ENCODE assay signal across 17 cellular contexts in the genomic region with DNA sequence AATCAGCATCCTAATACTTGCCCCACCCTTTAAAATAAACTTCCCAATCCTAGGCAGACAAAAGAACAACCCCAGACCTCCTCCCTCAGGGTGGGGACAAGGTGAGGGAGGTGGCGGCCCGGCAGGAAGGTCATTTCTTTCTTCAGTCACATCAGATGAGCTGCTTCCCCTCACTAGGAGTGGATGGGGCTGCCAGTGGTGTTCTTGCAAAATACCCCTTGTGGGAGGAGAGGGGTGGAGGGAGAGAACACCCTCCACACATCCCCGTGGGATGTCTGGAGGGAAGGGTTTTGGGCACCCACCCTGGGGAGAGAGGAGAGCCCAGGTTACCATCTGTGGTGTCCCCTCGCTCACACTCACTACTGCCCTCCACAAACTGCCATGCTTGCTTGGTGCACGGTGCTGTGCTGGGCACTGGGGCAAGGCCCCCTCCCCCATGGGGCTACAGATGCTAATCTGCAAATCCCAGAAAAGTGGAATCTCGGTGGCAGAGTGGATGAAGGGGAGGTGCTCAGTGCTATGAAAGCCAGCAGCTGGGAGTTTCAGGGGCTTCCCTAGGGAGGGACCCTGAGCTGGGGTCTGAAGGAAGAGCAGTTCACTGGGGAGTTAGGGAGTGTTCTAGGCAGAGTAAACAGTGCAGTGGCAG.
DNase-seq lines count a peak whose midpoint lies in the region; ATAC-seq and TF ChIP-seq lines count a peak whose summit lies in the region.
"Had no signal": no experiment of that assay in that cellular context is flagged by ENCODE, and none has a peak within 500 bp of the region (broad histone marks: within the 10 kb centered on the region; RNA-seq: fewer than 3 reads in every experiment).

No MANE protein-coding gene starts in this region.

- no peaks in the 10 kb centered on the region for H3K9me3 ChIP-seq in upper lobe of left lung
- H3K9me3 ChIP-seq: pancreas, vagina had no signal

- no peaks in the 10 kb centered on the region for H3K27me3 Mint-ChIP-seq in activated naive CD4-positive, alpha-beta T cell treated with anti-CD3 and anti-CD28 coated beads, Interleukin-2, amount 50 U/mL, for 24 hours
- peaks cover 3% of the 10 kb centered on the region for H3K27me3 Mint-ChIP-seq in brain

- no peaks in the 10 kb centered on the region for H3K9me3 Mint-ChIP-seq in activated naive CD4-positive, alpha-beta T cell treated with anti-CD3 and anti-CD28 coated beads, Interleukin-2, amount 50 U/mL, for 24 hours
- no peaks in the 10 kb centered on the region for H3K9me3 Mint-ChIP-seq in brain
- H3K9me3 Mint-ChIP-seq: activated naive CD8-positive, alpha-beta T cell treated with anti-CD3 and anti-CD28 coated beads, Interleukin-2, amount 10 ng/mL, durations not matched to agents 7 days and 5 days; mesothelial cell of epicardium had no signal

- TF ChIP-seq POLR2A in upper lobe of left lung (IDR thresholded peaks at IDR 0.05): no peak

- H3K4me3 ChIP-seq in upper lobe of left lung: no peak overlapping the region
- H3K4me3 ChIP-seq: pancreas, smooth muscle cell, vagina had no signal

- H3K36me3 ChIP-seq in upper lobe of left lung: no peaks in the 10 kb centered on the region
- H3K36me3 ChIP-seq: pancreas, vagina had no signal

- no peak for TF ChIP-seq EP300 in upper lobe of left lung (IDR thresholded peaks at IDR 0.05)

- no peak overlapping the region for H3K4me3 Mint-ChIP-seq in activated naive CD4-positive, alpha-beta T cell treated with anti-CD3 and anti-CD28 coated beads, Interleukin-2, amount 50 U/mL, for 24 hours
- H3K4me3 Mint-ChIP-seq in brain: peak overlapping the region in 2 of 5 experiments; percentile 42 to 52
- H3K4me3 Mint-ChIP-seq: activated naive CD8-positive, alpha-beta T cell treated with anti-CD3 and anti-CD28 coated beads, Interleukin-2, amount 10 ng/mL, durations not matched to agents 7 days and 5 days; mesothelial cell of epicardium had no signal

- 38 to 40% methylated on average over 4 to 5 of the region's 6 CpGs for WGBS in upper lobe of left lung, 2 donors

- DNase-seq in activated naive CD4-positive, alpha-beta T cell treated with anti-CD3 and anti-CD28 coated beads, Interleukin-2, amount 50 U/mL, for 16 hours: no peak
- DNase-seq in MV-4-11 (lab: John Stamatoyannopoulos, UW) (peak; percentile 34), upper lobe of left lung (no peak), RPMI8226 (no peak), NCI-H1105 treated with DMSO at 0.1 percent for 48 hours (lab: John Stamatoyannopoulos, UW) (no peak)
- DNase-seq: activated naive CD8-positive, alpha-beta T cell treated with anti-CD3 and anti-CD28 coated beads, Interleukin-2, amount 10 ng/mL, durations not matched to agents 7 days and 5 days; cerebellar nuclear complex; NCI-H2081; stimulated activated naive CD8-positive, alpha-beta T cell treated with anti-CD3 and anti-CD28 coated beads, Interleukin-15, Interleukin-2, amounts not matched to agents 100 U/mL and 50 U/mL, for 24 hours had no signal

- H3K36me3 Mint-ChIP-seq in activated naive CD4-positive, alpha-beta T cell treated with anti-CD3 and anti-CD28 coated beads, Interleukin-2, amount 50 U/mL, for 24 hours: peaks cover 4% of the 10 kb centered on the region
- no peaks in the 10 kb centered on the region for H3K36me3 Mint-ChIP-seq in brain
- H3K36me3 Mint-ChIP-seq: activated naive CD8-positive, alpha-beta T cell treated with anti-CD3 and anti-CD28 coated beads, Interleukin-2, amount 10 ng/mL, durations not matched to agents 7 days and 5 days; mesothelial cell of epicardium had no signal

- H3K27me3 ChIP-seq in upper lobe of left lung: no peaks in the 10 kb centered on the region
- H3K27me3 ChIP-seq: pancreas, vagina had no signal

- H3K4me1 ChIP-seq in upper lobe of left lung: peaks cover 81 to 98% (median 95%) of the 10 kb centered on the region in 4 donors

- ATAC-seq in upper lobe of left lung (ENCODE audit: low FRiP score in 2 of 2) (no peak), GM21723 (IDR thresholded peaks at IDR 0.05; ENCODE audit: unreplicated experiment) (no peak)
- ATAC-seq: pancreas; stimulated activated naive CD8-positive, alpha-beta T cell treated with anti-CD3 and anti-CD28 coated beads, Interleukin-15, Interleukin-2, amounts not matched to agents 100 U/mL and 50 U/mL, for 24 hours had no signal

- peak overlapping the region; percentile 49 to 70 (median 66) for H3K27ac ChIP-seq in upper lobe of left lung
- H3K27ac ChIP-seq: KMS-11, pancreas, vagina had no signal

- no peak for TF ChIP-seq CTCF in brain (conservative IDR thresholded peaks at IDR 0.05)
- TF ChIP-seq CTCF in upper lobe of left lung (IDR thresholded peaks at IDR 0.05): no peak

- peak overlapping the region; percentile 72 for H3K27ac Mint-ChIP-seq in activated naive CD4-positive, alpha-beta T cell treated with anti-CD3 and anti-CD28 coated beads, Interleukin-2, amount 50 U/mL, for 24 hours
- peak overlapping the region in 4 of 5 experiments; percentile 13 to 93 (median 44) for H3K27ac Mint-ChIP-seq in brain
- H3K27ac Mint-ChIP-seq: activated naive CD8-positive, alpha-beta T cell treated with anti-CD3 and anti-CD28 coated beads, Interleukin-2, amount 10 ng/mL, durations not matched to agents 7 days and 5 days; mesothelial cell of epicardium had no signal

- peaks cover 83% of the 10 kb centered on the region for H3K4me1 Mint-ChIP-seq in activated naive CD4-positive, alpha-beta T cell treated with anti-CD3 and anti-CD28 coated beads, Interleukin-2, amount 50 U/mL, for 24 hours
- peaks cover 77% of the 10 kb centered on the region for H3K4me1 Mint-ChIP-seq in brain
